In genomic region chr2:143745060-143745459, GRCh38 we compare ENCODE assay signal across 23 cellular contexts.
DNase-seq lines count a peak whose midpoint lies in the region; ATAC-seq, FAIRE-seq and TF ChIP-seq lines count a peak whose summit lies in the region.
"Had no signal": no experiment of that assay in that cellular context is flagged by ENCODE, and none has a peak within 500 bp of the region (broad histone marks: within the 10 kb centered on the region; RNA-seq: fewer than 3 reads in every experiment).

No MANE protein-coding gene starts in this region.

- no peaks in the 10 kb centered on the region for H4K20me1 ChIP-seq in mammary epithelial cell (ENCODE audit: insufficient read depth, low read length)

- no peak overlapping the region for H3K9ac ChIP-seq in mammary epithelial cell (ENCODE audit: insufficient read depth, low read length)

- H3K27me3 Mint-ChIP-seq in WTC11 (ENCODE audit: low read depth): no peaks in the 10 kb centered on the region

- POLR2A ChIA-PET in WTC11 (lab: Charles Lee): no interaction called here

- in situ Hi-C loops in T47D (cut with HindIII; ENCODE audit: low pct_unique_long_range_greater_than_20kb, low sequenced_read_pairs) (no loop called here), mammary epithelial cell (cut with MboI; ENCODE audit: low sequenced_read_pairs in 2 of 2) (no loop called here)

- BruUV-seq in mammary epithelial cell (replicated peaks; lab: Mats Ljungman, UMichigan): no TSS peak

- ATAC-seq in WTC11 (peak; percentile 34; the same call in 1 of the 2 replicates), left ventricle myocardium superior (no peak)
- ATAC-seq: activated T-cell treated with anti-CD3 and anti-CD28 coated beads, Interleukin-2, amount 50 U/mL, for 4 hours; heart right ventricle had no signal

- no peaks in the 10 kb centered on the region for H3K4me1 ChIP-seq in mammary epithelial cell (ENCODE audit: insufficient read depth, low read length)
- H3K4me1 ChIP-seq: heart right ventricle, transverse colon had no signal

- no peaks in the 10 kb centered on the region for H3K9me3 ChIP-seq in mammary epithelial cell (replicated peaks; ENCODE audit: insufficient read depth, low read length)
- H3K9me3 ChIP-seq: HAP-1, heart right ventricle, SJSA1, transverse colon had no signal

- no peak overlapping the region for H3K27ac ChIP-seq in mammary epithelial cell (ENCODE audit: insufficient read depth, low read depth, low read length)
- H3K27ac ChIP-seq: epithelial cell of prostate, heart right ventricle, SJSA1, transverse colon had no signal

- no peak for TF ChIP-seq CTCF in mammary epithelial cell (conservative IDR thresholded peaks at IDR 0.05 in 1 of 2, IDR thresholded peaks at IDR 0.05 in 1 of 2; ENCODE audit: extremely low read depth in 1 of 2, insufficient read depth in 1 of 2, low read depth in 1 of 2, low read length in 2 of 2)
- no peak for TF ChIP-seq CTCF in WTC11 (IDR thresholded peaks at IDR 0.05)

- FAIRE-seq in urothelium cell line (lab: Jason Lieb, UNC): no peak

- H3K36me3 Mint-ChIP-seq in WTC11: no peaks in the 10 kb centered on the region

- H3K4me3 Mint-ChIP-seq in WTC11: no peak overlapping the region
- H3K4me3 Mint-ChIP-seq: activated naive CD4-positive, alpha-beta T cell treated with anti-CD3 and anti-CD28 coated beads for 36 hours; activated T-cell treated with anti-CD3 and anti-CD28 coated beads, Interleukin-2, amount 50 U/mL, for 4 hours; nephron progenitor cell had no signal

- no peak overlapping the region for H2AFZ ChIP-seq in mammary epithelial cell (ENCODE audit: low read depth, low read length)

- H3K4me2 ChIP-seq in mammary epithelial cell (ENCODE audit: insufficient read depth, low read depth, low read length): no peak overlapping the region

- no peak overlapping the region for H3K27ac Mint-ChIP-seq in WTC11
- H3K27ac Mint-ChIP-seq: activated naive CD4-positive, alpha-beta T cell treated with anti-CD3 and anti-CD28 coated beads for 36 hours; nephron progenitor cell had no signal

- no peaks in the 10 kb centered on the region for H3K9me3 Mint-ChIP-seq in WTC11
- H3K9me3 Mint-ChIP-seq: activated naive CD4-positive, alpha-beta T cell treated with anti-CD3 and anti-CD28 coated beads for 36 hours; activated T-cell treated with anti-CD3 and anti-CD28 coated beads, Interleukin-2, amount 50 U/mL, for 4 hours; nephron progenitor cell had no signal

- H3K27me3 ChIP-seq in mammary epithelial cell (ENCODE audit: insufficient read depth, low read length): peaks cover 4% of the 10 kb centered on the region
- H3K27me3 ChIP-seq: heart right ventricle, SJSA1, transverse colon had no signal

- CTCF ChIA-PET in mammary epithelial cell (lab: Charles Lee; ENCODE audit: low non-redundant PET) (no interaction called here), WTC11 (lab: Charles Lee) (no interaction called here)

- no peaks in the 10 kb centered on the region for H3K36me3 ChIP-seq in mammary epithelial cell (ENCODE audit: insufficient read depth, low read length)
- H3K36me3 ChIP-seq: HAP-1, heart right ventricle, SJSA1, transverse colon had no signal

- dilution Hi-C loops in mammary epithelial cell (cut with HindIII; ENCODE audit: low sequenced_read_pairs): no loop called here

- no peaks in the 10 kb centered on the region for H3K79me2 ChIP-seq in mammary epithelial cell (ENCODE audit: insufficient read depth, low read length)

- intact Hi-C loops in mammary epithelial cell (cut with micrococcal nuclease): no loop called here
- intact Hi-C loops in left ventricle myocardium superior (cut with micrococcal nuclease): no loop called here

- peaks cover 13% of the 10 kb centered on the region for H3K4me1 Mint-ChIP-seq in WTC11
- H3K4me1 Mint-ChIP-seq: nephron progenitor cell had no signal

- DNase-seq in T47D (ENCODE audit: low read depth in 1 of 2, low spot score in 1 of 2) (peak; percentile 25 to 90), mammary epithelial cell (no peak), WTC11 (ENCODE audit: low spot score) (no peak), kidney tubule cell (ENCODE audit: low spot score) (peak; percentile 81), urothelium cell line (ENCODE audit: low spot score) (peak; percentile 35), amygdala (lab: John Stamatoyannopoulos, UW) (no peak), left ventricle myocardium superior (no peak), COLO829 (ENCODE audit: low spot score) (no peak)
- DNase-seq: 8988T; activated naive CD4-positive, alpha-beta T cell treated with anti-CD3 and anti-CD28 coated beads for 36 hours; activated T-cell treated with anti-CD3 and anti-CD28 coated beads, Interleukin-2, amount 50 U/mL, for 4 hours; AML-193; central memory CD4-positive, alpha-beta T cell; DMS79 treated with DMSO at 0.1 percent for 48 hours; heart right ventricle; NCI-H187; NCI-H526 treated with DMSO at 0.1 percent for 48 hours; nephron progenitor cell; T-helper 1 cell; transverse colon had no signal

- no peak overlapping the region for H3K4me3 ChIP-seq in mammary epithelial cell (replicated peaks in 1 of 3; ENCODE audit: insufficient read depth in 1 of 3, low read depth in 2 of 3, low read length in 3 of 3)
- H3K4me3 ChIP-seq: HAP-1, heart right ventricle, SJSA1, transverse colon had no signal

- WGBS in mammary epithelial cell (ENCODE audit: low coverage, missing lambda C conversion rate): 41% methylated on average over 2 of the region's 2 CpGs

TF ChIP-seq in WTC11, 78 proteins besides CTCF, POLR2A, EP300 and RAD21:
- TF ChIP-seq JUN (CRISPR knock-in tag; IDR thresholded peaks at IDR 0.05) (no peak), TCF7 (CRISPR knock-in tag; IDR thresholded peaks at IDR 0.05; ENCODE audit: low read depth) (no peak), TEAD1 (CRISPR knock-in tag; IDR thresholded peaks at IDR 0.05) (no peak), ZNF423 (CRISPR knock-in tag; IDR thresholded peaks at IDR 0.05) (no peak), EMX1 (CRISPR knock-in tag; IDR thresholded peaks at IDR 0.05) (no peak), RORB (CRISPR knock-in tag; IDR thresholded peaks at IDR 0.05) (no peak), SMAD4 (CRISPR knock-in tag; IDR thresholded peaks at IDR 0.05) (no peak), OVOL2 (CRISPR knock-in tag; IDR thresholded peaks at IDR 0.05; ENCODE audit: borderline replicate concordance) (no peak), IRF1 (CRISPR knock-in tag; IDR thresholded peaks at IDR 0.05) (no peak), CREM (CRISPR knock-in tag; IDR thresholded peaks at IDR 0.05) (no peak), FOXP1 (CRISPR knock-in tag; IDR thresholded peaks at IDR 0.05; ENCODE audit: borderline replicate concordance) (no peak), ZNF425 (CRISPR knock-in tag; conservative IDR thresholded peaks at IDR 0.05) (no peak), NFYB (CRISPR knock-in tag; conservative IDR thresholded peaks at IDR 0.05; ENCODE audit: low read depth) (no peak), ZNF281 (CRISPR knock-in tag; IDR thresholded peaks at IDR 0.05) (no peak)

Comparison
In these comparisons a context has a peak if more than half of its experiments do, and no peak if none do; other contexts are left out.
1. DNase-seq: peak in T47D (2 of 2), kidney tubule cell (single experiment) and urothelium cell line (single experiment); none in mammary epithelial cell (single experiment), WTC11 (single experiment), amygdala (0 of 56), left ventricle myocardium superior (single experiment) and COLO829 (single experiment).